ENCODE assay signal across 8 cellular contexts in genomic region chr1:149885364-149886111, GRCh38. TPM values are rescaled to one million over a fixed set of nuclear protein-coding genes. Genes with fewer than 3 reads are reported as not detected.
DNase-seq lines count a peak whose midpoint lies in the region; ATAC-seq, FAIRE-seq and TF ChIP-seq lines count a peak whose summit lies in the region.

No MANE protein-coding gene starts in this region.

- H3K4me3 Mint-ChIP-seq in CD14-positive monocyte = no peak overlapping the region

- dilution Hi-C loops in endothelial cell of umbilical vein (cut with MboI; ENCODE audit: extremely low pct_ligation_motif_present, low sequenced_read_pairs) = loop anchor here (25.0 kb wide), 1 partner anchor 152 kb away; no protein-coding TSS in a partner anchor

- peak overlapping the region; percentile 91 for H3K4me2 ChIP-seq in endothelial cell of umbilical vein (ENCODE audit: insufficient read depth, low read length)

- 0% methylated on average over 25 to 27 of the region's 36 CpGs for WGBS in mesodermal cell (ENCODE audit: insufficient coverage in 2 of 2), 2 experiments

- H3K9me3 ChIP-seq in endothelial cell of umbilical vein (replicated peaks; ENCODE audit: control insufficient read depth, insufficient read depth, low read length) (no peaks in the 10 kb centered on the region), mesodermal cell (ENCODE audit: control insufficient read depth, low read length) (no peaks in the 10 kb centered on the region)

- H3K4me3 ChIP-seq in endothelial cell of umbilical vein (replicated peaks in 1 of 3; ENCODE audit: insufficient read depth in 1 of 3, low read depth in 1 of 3, low read length in 3 of 3) (peak overlapping the region; percentile 40 to 81 (median 42)), mesodermal cell (ENCODE audit: extremely low read depth, insufficient read depth, low read length, poor library complexity, severe bottlenecking) (peak overlapping the region; percentile 60)

- peak; percentile 73 for FAIRE-seq in endothelial cell of umbilical vein (lab: Jason Lieb, UNC)

- H3K36me3 ChIP-seq in endothelial cell of umbilical vein (ENCODE audit: control insufficient read depth in 2 of 2, extremely low read depth in 1 of 2, insufficient read depth in 2 of 2, low read length in 2 of 2) (no peaks in the 10 kb centered on the region), mesodermal cell (ENCODE audit: control insufficient read depth, insufficient read depth, low read length) (no peaks in the 10 kb centered on the region)

- H3K27ac ChIP-seq in endothelial cell of umbilical vein (ENCODE audit: insufficient read depth, low read depth, low read length) (peak overlapping the region; percentile 90), mesodermal cell (ENCODE audit: low read depth, low read length, severe bottlenecking) (peak overlapping the region; percentile 100)

- DNase-seq in CD14-positive monocyte (ENCODE audit: low spot score) = peak; percentile 83
- peak in 74 of 76 experiments; percentile 42 to 91 (median 74) for DNase-seq in HUDEP-2 (lab: John Stamatoyannopoulos, UW; ENCODE audit: unreplicated experiment in 76 of 76)
- DNase-seq in NOMO-1 treated with DMSO at 0.1 percent for 48 hours (lab: John Stamatoyannopoulos, UW; ENCODE audit: unreplicated experiment) = peak; percentile 84
- peak; percentile 61 for DNase-seq in activated CD8-positive, alpha-beta memory T cell treated with anti-CD3 and anti-CD28 coated beads, Interleukin-2, amount 50 U/mL, for 4 hours
- peak; percentile 87 for DNase-seq in endothelial cell of umbilical vein (ENCODE audit: low read depth, low spot score)
- peak; percentile 22 for DNase-seq in stimulated activated CD8-positive, alpha-beta memory T cell treated with anti-CD3 and anti-CD28 coated beads, Interleukin-15, amount 100 ng/mL, for 24 hours (ENCODE audit: low read depth)

- H3K36me3 Mint-ChIP-seq in CD14-positive monocyte = peaks cover 0 to 3% of the 10 kb centered on the region in 2 donors

- peaks cover 0 to 2% (median 0%) of the 10 kb centered on the region in 3 donors for H3K27me3 Mint-ChIP-seq in CD14-positive monocyte (ENCODE audit: low read depth in 3 of 3)

- peak overlapping the region; percentile 99 for H3K9ac ChIP-seq in endothelial cell of umbilical vein (replicated peaks; ENCODE audit: extremely low read depth, insufficient read depth, low read length)

- intact Hi-C loops in CD14-positive monocyte (cut with micrococcal nuclease) (loop anchor here in 1 of 2 donors (2.0 kb wide), 1 partner anchor 43 kb away; no protein-coding TSS in a partner anchor), endothelial cell of umbilical vein (cut with micrococcal nuclease) (no loop called here)

- TF ChIP-seq POLR2A in endothelial cell of umbilical vein (IDR thresholded peaks at IDR 0.05; ENCODE audit: low read depth, low read length) = peak; percentile 12

- H3K79me2 ChIP-seq in endothelial cell of umbilical vein (ENCODE audit: control insufficient read depth, insufficient read depth, low read length) = no peaks in the 10 kb centered on the region

- no peaks in the 10 kb centered on the region for H3K9me1 ChIP-seq in endothelial cell of umbilical vein (replicated peaks; ENCODE audit: control insufficient read depth, extremely low read depth, insufficient read depth, low read length)

- H3K27me3 ChIP-seq in endothelial cell of umbilical vein (ENCODE audit: control insufficient read depth in 2 of 2, insufficient read depth in 2 of 2, low read length in 2 of 2) = no peaks in the 10 kb centered on the region

- BruUV-seq in endothelial cell of umbilical vein (replicated peaks; lab: Mats Ljungman, UMichigan) = no TSS peak

- H3K4me1 Mint-ChIP-seq in CD14-positive monocyte = peaks cover 7% of the 10 kb centered on the region

- CTCF ChIA-PET in endothelial cell of umbilical vein (lab: Charles Lee) = interaction anchor here (1.2 to 4.1 kb wide), 2 partner anchors 40 to 302 kb away, joined by 3 to 33 read pairs; no protein-coding TSS in a partner anchor

- H3K4me1 ChIP-seq in endothelial cell of umbilical vein (ENCODE audit: control insufficient read depth, extremely low read depth, insufficient read depth, low read length) (peaks cover 16% of the 10 kb centered on the region), mesodermal cell (ENCODE audit: control insufficient read depth, insufficient read depth, low read length, poor library complexity, severe bottlenecking) (no peaks in the 10 kb centered on the region)

- no peaks in the 10 kb centered on the region for H4K20me1 ChIP-seq in endothelial cell of umbilical vein (replicated peaks; ENCODE audit: control insufficient read depth, extremely low read depth, insufficient read depth, low read length)

- POLR2A ChIA-PET in endothelial cell of umbilical vein (lab: Charles Lee) = interaction anchor here (1.4 to 3.6 kb wide), 3 partner anchors 14 to 125 kb away, joined by 4 to 20 read pairs (median 13); partner anchors contain the start of genes BOLA1 and OTUD7B

- ATAC-seq in HG02588 (IDR thresholded peaks at IDR 0.05; ENCODE audit: unreplicated experiment) = no peak

- TF ChIP-seq CTCF in CD14-positive monocyte (IDR thresholded peaks at IDR 0.05) = no peak
- peak in 1 of 2 donors; percentile 7 for TF ChIP-seq CTCF in endothelial cell of umbilical vein (IDR thresholded peaks at IDR 0.05; ENCODE audit: extremely low read depth in 1 of 2, insufficient read depth in 1 of 2, low read depth in 1 of 2, low read length in 2 of 2)

- no peak overlapping the region for H3K27ac Mint-ChIP-seq in CD14-positive monocyte

- peaks cover 0 to 3% (median 0%) of the 10 kb centered on the region in 7 donors for H3K9me3 Mint-ChIP-seq in CD14-positive monocyte

- peak overlapping the region; percentile 26 for H2AFZ ChIP-seq in endothelial cell of umbilical vein (ENCODE audit: low read depth, low read length)

TF ChIP-seq in endothelial cell of umbilical vein, 7 proteins besides CTCF, POLR2A, EP300 and RAD21:
- no peak for TF ChIP-seq EZH2 (IDR thresholded peaks at IDR 0.05; ENCODE audit: borderline replicate concordance, low read depth, low read length, severe bottlenecking)
- TF ChIP-seq MAX (IDR thresholded peaks at IDR 0.05; ENCODE audit: insufficient read depth, insufficient read length) = no peak
- peak; percentile 19 for TF ChIP-seq JUN (IDR thresholded peaks at IDR 0.05; ENCODE audit: borderline replicate concordance, insufficient read depth, insufficient read length, low read depth)
- peak; percentile 32 for TF ChIP-seq POLR2AphosphoS5 (IDR thresholded peaks at IDR 0.05; ENCODE audit: insufficient read depth, low read depth, low read length)
- no peak for TF ChIP-seq FOS (IDR thresholded peaks at IDR 0.05; ENCODE audit: borderline replicate concordance, insufficient read depth, low read length)

RNA-seq across cellular contexts. Expression of gene BOLA1, which starts 13.8 kb away (rescaled TPM):
- polyA plus RNA-seq in CD14-positive monocyte = 10 to 100 TPM; 17.6 to 17.8 TPM
- 7.0 and 10.8 TPM in 2 replicates for total RNA-seq in endothelial cell of umbilical vein
- 12.2 and 16.1 TPM in 2 replicates for polyA plus RNA-seq in endothelial cell of umbilical vein
- 11.6 and 15.0 TPM in 2 replicates for polyA plus RNA-seq in endothelial cell of umbilical vein (2011; cell fraction: cytosol; rRNA removed)
- 5.8 and 8.2 TPM in 2 replicates for polyA plus RNA-seq in endothelial cell of umbilical vein (2011; cell fraction: nucleus; rRNA removed)
- polyA plus RNA-seq in endothelial cell of umbilical vein (2012) = 7.1 and 8.3 TPM in 2 replicates
- 2.0 and 3.7 TPM in 2 replicates for polyA minus RNA-seq in endothelial cell of umbilical vein
- 5.5 TPM for polyA minus RNA-seq in endothelial cell of umbilical vein (2011; cell fraction: cytosol; rRNA and poly(A)+ RNA removed)
- polyA minus RNA-seq in endothelial cell of umbilical vein (2011; cell fraction: nucleus; rRNA and poly(A)+ RNA removed) = 1.0 and 2.2 TPM in 2 replicates
- polyA plus RNA-seq in mesodermal cell (2013, experiment 1 of 2) = 2.4 TPM
- 2.4 TPM for polyA plus RNA-seq in mesodermal cell (2013, experiment 2 of 2)

RNA-seq across cellular contexts. Expression of gene SV2A, which starts 32.1 kb away (rescaled TPM):
- polyA plus RNA-seq in CD14-positive monocyte = under 1 TPM; 0.14 to 0.17 TPM
- 3.9 and 5.4 TPM in 2 replicates for total RNA-seq in endothelial cell of umbilical vein
- polyA plus RNA-seq in endothelial cell of umbilical vein = 2.9 and 3.0 TPM in 2 replicates
- 2.6 and 3.0 TPM in 2 replicates for polyA plus RNA-seq in endothelial cell of umbilical vein (2011; cell fraction: cytosol; rRNA removed)
- 2.7 and 3.9 TPM in 2 replicates for polyA plus RNA-seq in endothelial cell of umbilical vein (2011; cell fraction: nucleus; rRNA removed)
- 3.5 and 6.0 TPM in 2 replicates for polyA plus RNA-seq in endothelial cell of umbilical vein (2012)
- 5.4 and 6.5 TPM in 2 replicates for polyA minus RNA-seq in endothelial cell of umbilical vein
- not detected for polyA minus RNA-seq in endothelial cell of umbilical vein (2011; cell fraction: cytosol; rRNA and poly(A)+ RNA removed)
- polyA minus RNA-seq in endothelial cell of umbilical vein (2011; cell fraction: nucleus; rRNA and poly(A)+ RNA removed) = 1.3 and 1.8 TPM in 2 replicates
- polyA plus RNA-seq in mesodermal cell (2013, experiment 1 of 2) = 53.0 TPM
- polyA plus RNA-seq in mesodermal cell (2013, experiment 2 of 2) = 42.6 TPM

RNA-seq across cellular contexts. Expression of gene SF3B4, which starts 42.1 kb away (rescaled TPM):
- 10 to 100 TPM; 52.2 to 78.6 TPM for polyA plus RNA-seq in CD14-positive monocyte
- total RNA-seq in endothelial cell of umbilical vein = 68.7 and 74.4 TPM in 2 replicates
- 61.2 and 62.7 TPM in 2 replicates for polyA plus RNA-seq in endothelial cell of umbilical vein
- polyA plus RNA-seq in endothelial cell of umbilical vein (2011; cell fraction: cytosol; rRNA removed) = 45.3 and 45.4 TPM in 2 replicates
- 33.4 and 44.2 TPM in 2 replicates for polyA plus RNA-seq in endothelial cell of umbilical vein (2011; cell fraction: nucleus; rRNA removed)
- polyA plus RNA-seq in endothelial cell of umbilical vein (2012) = 43.0 and 79.3 TPM in 2 replicates
- polyA minus RNA-seq in endothelial cell of umbilical vein = 36.7 and 43.3 TPM in 2 replicates
- polyA minus RNA-seq in endothelial cell of umbilical vein (2011; cell fraction: cytosol; rRNA and poly(A)+ RNA removed) = 38.5 TPM
- 17.8 and 34.2 TPM in 2 replicates for polyA minus RNA-seq in endothelial cell of umbilical vein (2011; cell fraction: nucleus; rRNA and poly(A)+ RNA removed)
- polyA plus RNA-seq in mesodermal cell (2013, experiment 1 of 2) = 60.7 TPM
- 58.0 TPM for polyA plus RNA-seq in mesodermal cell (2013, experiment 2 of 2)

RNA-seq across cellular contexts. Expression of gene MTMR11, which starts 51.1 kb away (rescaled TPM):
- polyA plus RNA-seq in CD14-positive monocyte = 10 to 100 TPM; 53.1 to 54.6 TPM
- 7.8 and 11.2 TPM in 2 replicates for total RNA-seq in endothelial cell of umbilical vein
- polyA plus RNA-seq in endothelial cell of umbilical vein = 14.4 and 16.9 TPM in 2 replicates
- polyA plus RNA-seq in endothelial cell of umbilical vein (2011; cell fraction: cytosol; rRNA removed) = 9.1 and 10.4 TPM in 2 replicates
- 48.7 and 52.5 TPM in 2 replicates for polyA plus RNA-seq in endothelial cell of umbilical vein (2011; cell fraction: nucleus; rRNA removed)
- 11.5 and 15.9 TPM in 2 replicates for polyA plus RNA-seq in endothelial cell of umbilical vein (2012)
- 17.6 and 28.9 TPM in 2 replicates for polyA minus RNA-seq in endothelial cell of umbilical vein
- polyA minus RNA-seq in endothelial cell of umbilical vein (2011; cell fraction: cytosol; rRNA and poly(A)+ RNA removed) = 2.0 TPM
- 14.2 and 19.3 TPM in 2 replicates for polyA minus RNA-seq in endothelial cell of umbilical vein (2011; cell fraction: nucleus; rRNA and poly(A)+ RNA removed)
- 13.1 TPM for polyA plus RNA-seq in mesodermal cell (2013, experiment 1 of 2)
- 12.6 TPM for polyA plus RNA-seq in mesodermal cell (2013, experiment 2 of 2)

Comparison
In these comparisons a context has a peak if more than half of its experiments do, and no peak if none do; other contexts are left out.
1. DNase-seq: peak in every context shown above with its lines; median percentile 87 in endothelial cell of umbilical vein; 84 in NOMO-1 treated with DMSO at 0.1 percent for 48 hours; 83 in CD14-positive monocyte; 74 in HUDEP-2; 61 in activated CD8-positive, alpha-beta memory T cell treated with anti-CD3 and anti-CD28 coated beads, Interleukin-2, amount 50 U/mL, for 4 hours; 22 in stimulated activated CD8-positive, alpha-beta memory T cell treated with anti-CD3 and anti-CD28 coated beads, Interleukin-15, amount 100 ng/mL, for 24 hours.